In the genomic region with DNA sequence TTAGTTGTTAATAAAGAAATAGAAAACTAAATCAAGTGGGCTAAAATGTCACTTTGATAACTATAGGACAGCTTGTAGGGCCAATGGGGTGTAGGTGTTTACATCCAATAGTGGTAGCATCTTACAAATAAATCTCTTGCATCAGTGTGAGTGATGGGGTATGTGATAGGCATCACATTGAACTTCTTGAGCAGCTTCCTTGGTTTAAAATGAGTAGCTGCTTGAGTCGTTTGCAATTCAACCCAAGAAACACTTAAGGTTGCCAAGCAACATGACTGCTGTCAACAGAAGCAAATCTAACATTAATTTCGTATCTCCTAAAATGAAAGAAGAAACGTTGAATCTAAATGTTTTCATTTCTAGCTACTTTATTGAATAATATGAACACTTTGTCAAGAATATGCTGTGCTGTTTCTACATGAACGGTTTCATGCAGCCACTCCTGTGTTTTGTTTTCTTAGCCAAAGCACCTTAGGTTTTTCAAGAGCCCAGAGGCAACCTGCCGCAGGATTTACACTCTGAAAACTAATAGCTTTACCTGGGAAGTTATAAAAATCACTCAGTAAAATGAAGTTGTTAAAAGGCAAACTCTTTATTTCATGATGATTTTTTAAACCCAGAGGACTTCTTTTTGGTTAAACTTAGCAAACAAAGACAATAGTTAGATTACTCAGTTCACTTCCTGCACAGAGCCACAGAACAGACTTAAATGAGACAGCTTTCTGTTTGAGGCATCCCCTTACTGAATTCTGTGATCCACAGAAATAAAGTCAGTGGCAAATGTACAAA, we compare ENCODE assay signal across 9 cellular contexts.
A peak's percentile ranks its signal among the peaks of the same experiment; 100 is the strongest.
DNase-seq lines count a peak whose midpoint lies in the region; ATAC-seq and TF ChIP-seq lines count a peak whose summit lies in the region.
"Had no signal": no experiment of that assay in that cellular context is flagged by ENCODE, and none has a peak within 500 bp of the region (broad histone marks: within the 10 kb centered on the region; RNA-seq: fewer than 3 reads in every experiment).

No MANE protein-coding gene starts in this region.

- POLR2A ChIA-PET in RWPE1 (lab: Yijun Ruan, JAX; ENCODE audit: low non-redundant PET), result no interaction called here

- no peaks in the 10 kb centered on the region for H3K27me3 ChIP-seq in gastroesophageal sphincter

- no peak for TF ChIP-seq POLR2A in gastroesophageal sphincter (IDR thresholded peaks at IDR 0.05)

- WGBS in gastroesophageal sphincter (ENCODE audit: low coverage in 1 of 2), 2 donors, result 16 to 27% methylated on average over 5 of the region's 5 CpGs

- H3K4me1 ChIP-seq in gastroesophageal sphincter, result peaks cover 0 to 9% (median 3%) of the 10 kb centered on the region in 3 donors

- CTCF ChIA-PET in RWPE1 (lab: Yijun Ruan, JAX), result no interaction called here

- ATAC-seq in GM18519 (IDR thresholded peaks at IDR 0.05; ENCODE audit: low FRiP score, unreplicated experiment), result peak; percentile 51
- peak; percentile 67 for ATAC-seq in GM21381 (IDR thresholded peaks at IDR 0.05; ENCODE audit: unreplicated experiment)
- peak; percentile 62 for ATAC-seq in HG03196 (IDR thresholded peaks at IDR 0.05; ENCODE audit: unreplicated experiment)
- ATAC-seq in gastroesophageal sphincter, result no peak
- ATAC-seq in left ventricle myocardium superior, result no peak

- H3K4me3 ChIP-seq in gastroesophageal sphincter, result no peak overlapping the region

- TF ChIP-seq EP300 in gastroesophageal sphincter (IDR thresholded peaks at IDR 0.05), result no peak

- intact Hi-C loops in left ventricle myocardium superior (cut with micrococcal nuclease), result no loop called here

- DNase-seq in GM19238 (ENCODE audit: insufficient read length, low spot score) (no peak), RWPE1 (ENCODE audit: low spot score) (no peak), left ventricle myocardium superior (no peak)
- DNase-seq: effector CD4-positive, alpha-beta T cell; NCI-H345 had no signal

- H3K27ac ChIP-seq in gastroesophageal sphincter (peak overlapping the region; percentile 21 to 41 (median 24)), RWPE1 (no peak overlapping the region)

- no peak for TF ChIP-seq CTCF in gastroesophageal sphincter (IDR thresholded peaks at IDR 0.05)
- no peak for TF ChIP-seq CTCF in RWPE1 (conservative IDR thresholded peaks at IDR 0.05; ENCODE audit: low read depth)

- H3K36me3 ChIP-seq in gastroesophageal sphincter, result no peaks in the 10 kb centered on the region

- H3K9me3 ChIP-seq in gastroesophageal sphincter, result no peaks in the 10 kb centered on the region

Comparison
In these comparisons a context has a peak if more than half of its experiments do, and no peak if none do; other contexts are left out.
1. ATAC-seq: peak in GM18519 (single experiment), GM21381 (single experiment) and HG03196 (single experiment); none in gastroesophageal sphincter (single experiment) and left ventricle myocardium superior (single experiment).